In the genomic region with DNA sequence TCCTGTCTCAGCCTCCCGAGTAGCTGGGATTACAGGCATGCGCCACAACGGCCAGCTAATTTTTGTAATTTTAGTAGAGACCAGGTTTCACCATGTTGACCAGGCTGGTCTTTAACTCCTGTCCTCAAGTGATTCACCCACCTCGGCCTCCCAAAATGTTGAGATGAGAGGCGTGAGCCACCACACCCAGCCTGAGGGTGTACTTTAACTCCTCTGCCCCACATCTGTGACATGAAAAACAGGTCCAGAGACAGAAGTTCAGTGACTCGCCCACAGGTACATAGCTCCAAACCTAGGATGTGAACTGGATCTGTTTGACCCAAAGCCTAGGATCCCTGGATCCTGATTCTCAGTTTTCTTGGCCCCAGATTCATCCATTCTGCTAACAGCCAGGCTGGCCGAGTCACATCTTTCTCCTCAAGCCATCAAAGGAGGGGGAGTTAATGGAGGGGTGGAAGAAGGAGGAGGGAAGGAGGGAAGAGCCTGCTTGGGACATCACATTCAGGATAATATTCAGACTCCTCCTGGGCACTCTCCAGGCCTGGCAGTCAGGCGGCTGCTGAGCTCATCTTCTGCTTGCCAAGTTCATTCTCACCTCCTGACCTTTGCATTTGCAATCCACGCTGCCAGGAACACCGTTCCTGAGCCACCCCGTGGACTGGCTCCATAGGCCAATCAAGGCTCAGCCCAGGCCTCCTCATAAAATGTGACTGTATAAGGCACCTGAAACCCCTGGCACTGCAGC, we compare ENCODE assay signal across 11 cellular contexts. TPM values are rescaled to one million over a fixed set of nuclear protein-coding genes. Genes with fewer than 3 reads are reported as not detected.
DNase-seq lines count a peak whose midpoint lies in the region; ATAC-seq and TF ChIP-seq lines count a peak whose summit lies in the region.
"Had no signal": no experiment of that assay in that cellular context is flagged by ENCODE, and none has a peak within 500 bp of the region (broad histone marks: within the 10 kb centered on the region; RNA-seq: fewer than 3 reads in every experiment).

No MANE protein-coding gene starts in this region.

- TF ChIP-seq CTCF in heart left ventricle (IDR thresholded peaks at IDR 0.05) (no peak), prostate gland (IDR thresholded peaks at IDR 0.05) (no peak)
- no peak for TF ChIP-seq CTCF in activated CD8-positive, alpha-beta T cell treated with anti-CD3 and anti-CD28 coated beads for 36 hours (IDR thresholded peaks at IDR 0.05)

- POLR2A ChIA-PET in T-cell (lab: Charles Lee), result no interaction called here
- POLR2A ChIA-PET in activated CD8-positive, alpha-beta T cell treated with anti-CD3 and anti-CD28 coated beads for 36 hours (lab: Charles Lee), result interaction anchor here (0.7 kb wide), 1 partner anchor 11 kb away, joined by 3 read pairs; no protein-coding TSS in a partner anchor

- H3K4me1 Mint-ChIP-seq in activated T-helper 1 cell treated with anti-CD3 and anti-CD28 coated beads, Interleukin-12 subunit alpha, Interleukin-12 subunit beta, Interleukin-2, Interleukin-4 antibody, amounts not matched to agents 30 ng/mL and 10 ng/mL and 1 ng/mL, durations not matched to agents 14 hours and 24 hours and 36 hours (ENCODE audit: low read depth), result peaks cover 7% of the 10 kb centered on the region
- peaks cover 10 to 17% (median 14%) of the 10 kb centered on the region in 3 donors for H3K4me1 Mint-ChIP-seq in T-cell
- H3K4me1 Mint-ChIP-seq in activated CD8-positive, alpha-beta T cell treated with anti-CD3 and anti-CD28 coated beads for 36 hours (ENCODE audit: low read depth), result peaks cover 5% of the 10 kb centered on the region

- TF ChIP-seq POLR2A in heart left ventricle (IDR thresholded peaks at IDR 0.05) (no peak), prostate gland (IDR thresholded peaks at IDR 0.05) (no peak)

- H3K4me1 ChIP-seq in heart left ventricle, result peaks cover 0 to 46% (median 21%) of the 10 kb centered on the region in 12 donors
- H3K4me1 ChIP-seq in prostate gland (replicated peaks), result peaks cover 5% of the 10 kb centered on the region

- no peaks in the 10 kb centered on the region for H3K36me3 ChIP-seq in heart left ventricle
- no peaks in the 10 kb centered on the region for H3K36me3 ChIP-seq in prostate gland

- no peaks in the 10 kb centered on the region for H3K9me3 Mint-ChIP-seq in activated T-helper 1 cell treated with anti-CD3 and anti-CD28 coated beads, Interleukin-12 subunit alpha, Interleukin-12 subunit beta, Interleukin-2, Interleukin-4 antibody, amounts not matched to agents 30 ng/mL and 10 ng/mL and 1 ng/mL, durations not matched to agents 14 hours and 24 hours and 36 hours
- H3K9me3 Mint-ChIP-seq in T-cell, result no peaks in the 10 kb centered on the region
- no peaks in the 10 kb centered on the region for H3K9me3 Mint-ChIP-seq in activated CD8-positive, alpha-beta T cell treated with anti-CD3 and anti-CD28 coated beads for 36 hours
- H3K9me3 Mint-ChIP-seq: natural killer cell had no signal

- ATAC-seq in heart left ventricle, result peak; percentile 58 to 72 (median 64)
- ATAC-seq in HG02610 (IDR thresholded peaks at IDR 0.05; ENCODE audit: unreplicated experiment), result no peak
- no peak for ATAC-seq in T-cell (replicated peaks in 1 of 4)
- ATAC-seq in HG02981 (IDR thresholded peaks at IDR 0.05; ENCODE audit: unreplicated experiment), result no peak
- no peak for ATAC-seq in activated CD8-positive, alpha-beta T cell treated with anti-CD3 and anti-CD28 coated beads for 36 hours
- ATAC-seq: natural killer cell had no signal

- H3K27me3 ChIP-seq in heart left ventricle (no peaks in the 10 kb centered on the region), prostate gland (replicated peaks; ENCODE audit: insufficient read depth) (no peaks in the 10 kb centered on the region)

- DNase-seq in Caki2 (ENCODE audit: low read depth) (peak; percentile 92), heart left ventricle (peak in 4 of 5 donors; percentile 72 to 90 (median 78)), prostate gland (ENCODE audit: low spot score) (peak; percentile 46), T-cell (no peak)
- no peak for DNase-seq in activated T-helper 1 cell treated with anti-CD3 and anti-CD28 coated beads, Interleukin-12 subunit alpha, Interleukin-12 subunit beta, Interleukin-2, Interleukin-4 antibody, amounts not matched to agents 30 ng/mL and 10 ng/mL and 1 ng/mL, durations not matched to agents 14 hours and 24 hours and 36 hours (ENCODE audit: low spot score)
- no peak for DNase-seq in activated CD8-positive, alpha-beta T cell treated with anti-CD3 and anti-CD28 coated beads for 36 hours
- DNase-seq: DMS53; natural killer cell; stimulated activated naive CD4-positive, alpha-beta T cell treated with Interleukin-2 at 50 U/mL for 16 hours had no signal

- WGBS in heart left ventricle, 4 donors, result 66 to 70% (median 69%) methylated on average over 11 of the region's 11 CpGs
- 54% methylated on average over 11 of the region's 11 CpGs for WGBS in prostate gland

- no peaks in the 10 kb centered on the region for H3K27me3 Mint-ChIP-seq in activated T-helper 1 cell treated with anti-CD3 and anti-CD28 coated beads, Interleukin-12 subunit alpha, Interleukin-12 subunit beta, Interleukin-2, Interleukin-4 antibody, amounts not matched to agents 30 ng/mL and 10 ng/mL and 1 ng/mL, durations not matched to agents 14 hours and 24 hours and 36 hours (ENCODE audit: insufficient read depth)
- no peaks in the 10 kb centered on the region for H3K27me3 Mint-ChIP-seq in T-cell
- H3K27me3 Mint-ChIP-seq in activated CD8-positive, alpha-beta T cell treated with anti-CD3 and anti-CD28 coated beads for 36 hours, result no peaks in the 10 kb centered on the region

- H3K36me3 Mint-ChIP-seq in activated T-helper 1 cell treated with anti-CD3 and anti-CD28 coated beads, Interleukin-12 subunit alpha, Interleukin-12 subunit beta, Interleukin-2, Interleukin-4 antibody, amounts not matched to agents 30 ng/mL and 10 ng/mL and 1 ng/mL, durations not matched to agents 14 hours and 24 hours and 36 hours (ENCODE audit: low read depth), result peaks cover 20% of the 10 kb centered on the region
- no peaks in the 10 kb centered on the region for H3K36me3 Mint-ChIP-seq in T-cell
- H3K36me3 Mint-ChIP-seq in activated CD8-positive, alpha-beta T cell treated with anti-CD3 and anti-CD28 coated beads for 36 hours (ENCODE audit: low read depth), result peaks cover 37% of the 10 kb centered on the region
- H3K36me3 Mint-ChIP-seq: natural killer cell had no signal

- H3K4me3 ChIP-seq in heart left ventricle (no peak overlapping the region), prostate gland (no peak overlapping the region)

- no peaks in the 10 kb centered on the region for H3K9me3 ChIP-seq in heart left ventricle
- no peaks in the 10 kb centered on the region for H3K9me3 ChIP-seq in prostate gland

- intact Hi-C loops in activated T-helper 1 cell treated with anti-CD3 and anti-CD28 coated beads, Interleukin-12 subunit alpha, Interleukin-12 subunit beta, Interleukin-2, Interleukin-4 antibody, amounts not matched to agents 30 ng/mL and 10 ng/mL and 1 ng/mL, durations not matched to agents 14 hours and 24 hours and 36 hours (cut with micrococcal nuclease), result no loop called here
- intact Hi-C loops in heart left ventricle (cut with DNase I) (no loop called here), prostate gland (cut with DNase I) (no loop called here)
- intact Hi-C loops in activated CD8-positive, alpha-beta T cell treated with anti-CD3 and anti-CD28 coated beads for 36 hours (cut with micrococcal nuclease), result no loop called here

- H3K27ac Mint-ChIP-seq in activated T-helper 1 cell treated with anti-CD3 and anti-CD28 coated beads, Interleukin-12 subunit alpha, Interleukin-12 subunit beta, Interleukin-2, Interleukin-4 antibody, amounts not matched to agents 30 ng/mL and 10 ng/mL and 1 ng/mL, durations not matched to agents 14 hours and 24 hours and 36 hours, result no peak overlapping the region
- H3K27ac Mint-ChIP-seq in T-cell, result no peak overlapping the region
- no peak overlapping the region for H3K27ac Mint-ChIP-seq in activated CD8-positive, alpha-beta T cell treated with anti-CD3 and anti-CD28 coated beads for 36 hours
- H3K27ac Mint-ChIP-seq: natural killer cell had no signal

- CTCF ChIA-PET in T-cell (lab: Charles Lee), result no interaction called here
- CTCF ChIA-PET in activated CD8-positive, alpha-beta T cell treated with anti-CD3 and anti-CD28 coated beads for 36 hours (lab: Charles Lee), result interaction anchor here (1.0 to 2.3 kb wide), 4 partner anchors 11 to 26 kb away, joined by 3 to 6 read pairs (median 3); no protein-coding TSS in a partner anchor

- H3K27ac ChIP-seq in heart left ventricle (peak overlapping the region; percentile 47 to 93 (median 86)), prostate gland (peak overlapping the region; percentile 30 to 66)

- H3K4me3 Mint-ChIP-seq in activated T-helper 1 cell treated with anti-CD3 and anti-CD28 coated beads, Interleukin-12 subunit alpha, Interleukin-12 subunit beta, Interleukin-2, Interleukin-4 antibody, amounts not matched to agents 30 ng/mL and 10 ng/mL and 1 ng/mL, durations not matched to agents 14 hours and 24 hours and 36 hours, result peak overlapping the region; percentile 45
- no peak overlapping the region for H3K4me3 Mint-ChIP-seq in T-cell
- no peak overlapping the region for H3K4me3 Mint-ChIP-seq in activated CD8-positive, alpha-beta T cell treated with anti-CD3 and anti-CD28 coated beads for 36 hours
- H3K4me3 Mint-ChIP-seq: natural killer cell had no signal

- in situ Hi-C loops in Caki2 (cut with HindIII; ENCODE audit: low pct_unique_long_range_greater_than_20kb, low sequenced_read_pairs), result no loop called here

RNA-seq across cellular contexts. Expression of a gene that starts 3.1 kb away (rescaled TPM):
- total RNA-seq in Caki2 (2014; rRNA removed; shearing (Covaris generic); ENCODE audit: low replicate concordance), result 159 and 194 TPM in 2 replicates
- total RNA-seq in activated T-helper 1 cell treated with anti-CD3 and anti-CD28 coated beads, Interleukin-12 subunit alpha, Interleukin-12 subunit beta, Interleukin-2, Interleukin-4 antibody, amounts not matched to agents 30 ng/mL and 10 ng/mL and 1 ng/mL, durations not matched to agents 14 hours and 24 hours and 36 hours, result 30.3 and 30.4 TPM in 2 replicates
- total RNA-seq in heart left ventricle, result 10 to 100 TPM in 1 of 9 donors, 1 to 10 TPM in 8; 1.7 to 10.7 (median 5.2) TPM
- 1 to 10 TPM; 1.4 to 3.0 TPM for polyA plus RNA-seq in heart left ventricle
- 1 to 10 TPM in 1 of 2 donors, under 1 TPM in 1; 0.73 to 5.0 TPM for total RNA-seq in prostate gland
- 1 to 10 TPM in 4 of 5 donors, under 1 TPM in 1; 0.95 to 3.6 (median 2.4) TPM for total RNA-seq in T-cell
- 10 to 100 TPM; 60.5 to 70.9 TPM for total RNA-seq in activated CD8-positive, alpha-beta T cell treated with anti-CD3 and anti-CD28 coated beads for 36 hours

RNA-seq across cellular contexts. Expression of a gene that starts 44.9 kb away (rescaled TPM):
- total RNA-seq in Caki2 (2014; rRNA removed; shearing (Covaris generic); ENCODE audit: low replicate concordance), result 49.3 and 71.1 TPM in 2 replicates
- total RNA-seq in activated T-helper 1 cell treated with anti-CD3 and anti-CD28 coated beads, Interleukin-12 subunit alpha, Interleukin-12 subunit beta, Interleukin-2, Interleukin-4 antibody, amounts not matched to agents 30 ng/mL and 10 ng/mL and 1 ng/mL, durations not matched to agents 14 hours and 24 hours and 36 hours, result 2.7 and 3.9 TPM in 2 replicates
- total RNA-seq in heart left ventricle, result 1,000 to 10,000 TPM in 1 of 9 donors, 100 to 1,000 TPM in 8; 232 to 1,831 (median 296) TPM
- 100 to 1,000 TPM; 275 to 281 TPM for polyA plus RNA-seq in heart left ventricle
- 100 to 1,000 TPM; 150 to 370 TPM for total RNA-seq in prostate gland
- total RNA-seq in T-cell, result 1 to 10 TPM in 3 of 5 donors, under 1 TPM in 2; 0.68 to 1.9 (median 1.2) TPM
- 1 to 10 TPM; 1.9 to 2.0 TPM for total RNA-seq in activated CD8-positive, alpha-beta T cell treated with anti-CD3 and anti-CD28 coated beads for 36 hours

Comparison
In these comparisons a context has a peak if more than half of its experiments do, and no peak if none do; other contexts are left out.
1. DNase-seq: peak in Caki2 (single experiment), heart left ventricle (4 of 5) and prostate gland (single experiment); none in activated T-helper 1 cell treated with anti-CD3 and anti-CD28 coated beads, Interleukin-12 subunit alpha, Interleukin-12 subunit beta, Interleukin-2, Interleukin-4 antibody, amounts not matched to agents 30 ng/mL and 10 ng/mL and 1 ng/mL, durations not matched to agents 14 hours and 24 hours and 36 hours (single experiment), T-cell (0 of 34) and activated CD8-positive, alpha-beta T cell treated with anti-CD3 and anti-CD28 coated beads for 36 hours (single experiment).
2. ATAC-seq: peak in heart left ventricle (4 of 4); none in HG02610 (single experiment), T-cell (0 of 4), HG02981 (single experiment) and activated CD8-positive, alpha-beta T cell treated with anti-CD3 and anti-CD28 coated beads for 36 hours (single experiment).
3. RNA of a gene that starts 44.9 kb away (total RNA-seq): 150 to 370 TPM in prostate gland, 232 to 1,831 TPM in heart left ventricle and 49.3 to 71.1 TPM in Caki2; 2.7 to 3.9 TPM in activated T-helper 1 cell treated with anti-CD3 and anti-CD28 coated beads, Interleukin-12 subunit alpha, Interleukin-12 subunit beta, Interleukin-2, Interleukin-4 antibody, amounts not matched to agents 30 ng/mL and 10 ng/mL and 1 ng/mL, durations not matched to agents 14 hours and 24 hours and 36 hours, 1.9 to 2.0 TPM in activated CD8-positive, alpha-beta T cell treated with anti-CD3 and anti-CD28 coated beads for 36 hours and 0.68 to 1.9 TPM in T-cell; every median in the first group is over 10 times any median in the second.